1 cellular context compared by ENCODE assay signal in genomic region chrX:154370300-154370881, GRCh38.
A peak's percentile ranks its signal among the peaks of the same experiment; 100 is the strongest.
TF ChIP-seq lines count a peak whose summit lies in the region.

No MANE protein-coding gene starts in this region.

TF ChIP-seq in HepG2, 621 proteins besides CTCF, POLR2A, EP300 and RAD21 (continues in another document):
- no peak for TF ChIP-seq AFF4 (CRISPR knock-in tag; IDR thresholded peaks at IDR 0.05)
- TF ChIP-seq ZBTB46 (CRISPR knock-in tag; IDR thresholded peaks at IDR 0.05; ENCODE audit: borderline replicate concordance) = no peak
- TF ChIP-seq PATZ1 (CRISPR knock-in tag; IDR thresholded peaks at IDR 0.05) = no peak
- peak; percentile 68 for TF ChIP-seq AGO2 (optimal IDR thresholded peaks at IDR 0.05; ENCODE audit: low read depth, low read length)
- TF ChIP-seq U2AF2 (IDR thresholded peaks at IDR 0.05; ENCODE audit: low read depth, low read length) = no peak
- TF ChIP-seq CBFB (CRISPR knock-in tag; IDR thresholded peaks at IDR 0.05) = no peak
- TF ChIP-seq HMGXB3 (CRISPR knock-in tag; IDR thresholded peaks at IDR 0.05; ENCODE audit: borderline replicate concordance) = no peak
- no peak for TF ChIP-seq ZNF569 (CRISPR knock-in tag; IDR thresholded peaks at IDR 0.05; ENCODE audit: borderline replicate concordance)
- TF ChIP-seq ZNF691 (CRISPR knock-in tag; IDR thresholded peaks at IDR 0.05; ENCODE audit: borderline replicate concordance, low read depth) = no peak
- TF ChIP-seq RBFOX2 (IDR thresholded peaks at IDR 0.05; ENCODE audit: low read depth, low read length) = peak; percentile 0; the same call in 1 of the 2 replicates
- 0 out of 2 replicates have a peak, but pooled peaks have one; percentile 4 for TF ChIP-seq ZNF263 (CRISPR knock-in tag; IDR thresholded peaks at IDR 0.05)
- peak; percentile 29; the same call in 1 of the 2 replicates for TF ChIP-seq ZFY (CRISPR knock-in tag; IDR thresholded peaks at IDR 0.05)
- TF ChIP-seq TP53 (CRISPR knock-in tag; conservative IDR thresholded peaks at IDR 0.05) = no peak
- no peak for TF ChIP-seq PRDM4 (CRISPR knock-in tag; IDR thresholded peaks at IDR 0.05; ENCODE audit: borderline replicate concordance)
- TF ChIP-seq ZNF234 (CRISPR knock-in tag; conservative IDR thresholded peaks at IDR 0.05) = no peak
- TF ChIP-seq GTF2F1 (IDR thresholded peaks at IDR 0.05; ENCODE audit: low read length) = no peak
- no peak for TF ChIP-seq ZNF788 (CRISPR knock-in tag; IDR thresholded peaks at IDR 0.05; ENCODE audit: borderline replicate concordance)
- no peak for TF ChIP-seq ZFP36 (IDR thresholded peaks at IDR 0.05; ENCODE audit: borderline replicate concordance, low read depth, low read length, partially characterized antibody)
- no peak for TF ChIP-seq TAF1 (CRISPR knock-in tag; IDR thresholded peaks at IDR 0.05)
- TF ChIP-seq ZBTB26 (CRISPR knock-in tag; IDR thresholded peaks at IDR 0.05; ENCODE audit: borderline replicate concordance) = no peak
- TF ChIP-seq MYC (CRISPR knock-in tag; IDR thresholded peaks at IDR 0.05; ENCODE audit: borderline replicate concordance) = no peak
- no peak for TF ChIP-seq ZBTB10 (CRISPR knock-in tag; IDR thresholded peaks at IDR 0.05; ENCODE audit: borderline replicate concordance)
- TF ChIP-seq PHF21A (CRISPR knock-in tag; IDR thresholded peaks at IDR 0.05) = no peak
- TF ChIP-seq ZNF281 (CRISPR knock-in tag; IDR thresholded peaks at IDR 0.05; ENCODE audit: borderline replicate concordance) = no peak
- TF ChIP-seq ZC3H4 (CRISPR knock-in tag; IDR thresholded peaks at IDR 0.05; ENCODE audit: borderline replicate concordance) = no peak
- TF ChIP-seq GATAD1 (CRISPR knock-in tag; IDR thresholded peaks at IDR 0.05) = no peak
- no peak for TF ChIP-seq HINFP (CRISPR knock-in tag; IDR thresholded peaks at IDR 0.05; ENCODE audit: low read depth)
- no peak for TF ChIP-seq ATRX (CRISPR knock-in tag; IDR thresholded peaks at IDR 0.05; ENCODE audit: borderline replicate concordance)
- TF ChIP-seq ZFP82 (CRISPR knock-in tag; IDR thresholded peaks at IDR 0.05; ENCODE audit: borderline replicate concordance) = no peak
- TF ChIP-seq ZNF256 (CRISPR knock-in tag; conservative IDR thresholded peaks at IDR 0.05) = no peak
